ENCODE assay signal across 1 cellular context in genomic region chr10:116398224-116398623, GRCh38.
TF ChIP-seq lines count a peak whose summit lies in the region.

No MANE protein-coding gene starts in this region.

TF ChIP-seq in WTC11, 78 proteins besides CTCF, POLR2A, EP300 and RAD21 (continued from another document):
- TF ChIP-seq ZNF121 (CRISPR knock-in tag; IDR thresholded peaks at IDR 0.05) (no peak), ZNF219 (CRISPR knock-in tag; IDR thresholded peaks at IDR 0.05; ENCODE audit: borderline replicate concordance) (no peak), TEAD1 (CRISPR knock-in tag; IDR thresholded peaks at IDR 0.05) (no peak), TEAD4 (CRISPR knock-in tag; IDR thresholded peaks at IDR 0.05) (no peak), SMAD3 (CRISPR knock-in tag; IDR thresholded peaks at IDR 0.05; ENCODE audit: borderline replicate concordance) (no peak), ESRRA (CRISPR knock-in tag; IDR thresholded peaks at IDR 0.05; ENCODE audit: borderline replicate concordance) (no peak), E2F5 (CRISPR knock-in tag; IDR thresholded peaks at IDR 0.05) (no peak), ETV6 (CRISPR knock-in tag; IDR thresholded peaks at IDR 0.05) (no peak), ZNF416 (CRISPR knock-in tag; IDR thresholded peaks at IDR 0.05) (no peak), AFF4 (CRISPR knock-in tag; IDR thresholded peaks at IDR 0.05; ENCODE audit: borderline replicate concordance) (no peak)
- TF ChIP-seq, protein P1, sequence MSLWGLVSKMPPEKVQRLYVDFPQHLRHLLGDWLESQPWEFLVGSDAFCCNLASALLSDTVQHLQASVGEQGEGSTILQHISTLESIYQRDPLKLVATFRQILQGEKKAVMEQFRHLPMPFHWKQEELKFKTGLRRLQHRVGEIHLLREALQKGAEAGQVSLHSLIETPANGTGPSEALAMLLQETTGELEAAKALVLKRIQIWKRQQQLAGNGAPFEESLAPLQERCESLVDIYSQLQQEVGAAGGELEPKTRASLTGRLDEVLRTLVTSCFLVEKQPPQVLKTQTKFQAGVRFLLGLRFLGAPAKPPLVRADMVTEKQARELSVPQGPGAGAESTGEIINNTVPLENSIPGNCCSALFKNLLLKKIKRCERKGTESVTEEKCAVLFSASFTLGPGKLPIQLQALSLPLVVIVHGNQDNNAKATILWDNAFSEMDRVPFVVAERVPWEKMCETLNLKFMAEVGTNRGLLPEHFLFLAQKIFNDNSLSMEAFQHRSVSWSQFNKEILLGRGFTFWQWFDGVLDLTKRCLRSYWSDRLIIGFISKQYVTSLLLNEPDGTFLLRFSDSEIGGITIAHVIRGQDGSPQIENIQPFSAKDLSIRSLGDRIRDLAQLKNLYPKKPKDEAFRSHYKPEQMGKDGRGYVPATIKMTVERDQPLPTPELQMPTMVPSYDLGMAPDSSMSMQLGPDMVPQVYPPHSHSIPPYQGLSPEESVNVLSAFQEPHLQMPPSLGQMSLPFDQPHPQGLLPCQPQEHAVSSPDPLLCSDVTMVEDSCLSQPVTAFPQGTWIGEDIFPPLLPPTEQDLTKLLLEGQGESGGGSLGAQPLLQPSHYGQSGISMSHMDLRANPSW (CRISPR knock-in tag; conservative IDR thresholded peaks at IDR 0.05; ENCODE audit: low read depth), result no peak
